In the genomic region with DNA sequence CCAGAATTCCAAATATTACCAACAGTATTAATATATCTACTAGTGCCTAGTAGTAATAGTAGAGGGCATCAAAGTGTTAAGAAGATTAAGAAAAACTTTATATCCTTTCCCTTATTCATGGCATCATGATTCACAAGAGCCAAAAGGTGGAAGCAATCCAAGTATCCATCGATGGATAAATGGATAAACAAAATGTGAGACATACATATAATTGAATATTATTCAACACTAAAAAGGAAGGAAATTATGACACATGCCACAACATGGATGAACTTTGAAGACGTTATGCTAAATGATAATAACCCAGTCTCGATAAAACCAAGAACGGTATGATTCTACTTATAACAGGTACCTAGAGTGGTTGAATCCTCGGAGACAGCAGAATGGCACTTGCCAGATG, we compare ENCODE assay signal across 1 cellular context.
TF ChIP-seq lines count a peak whose summit lies in the region.

No MANE protein-coding gene starts in this region.

TF ChIP-seq in endothelial cell of umbilical vein, 7 proteins besides CTCF, POLR2A, EP300 and RAD21 (continued from another document):
- TF ChIP-seq POLR2AphosphoS5 (IDR thresholded peaks at IDR 0.05; ENCODE audit: insufficient read depth, low read depth, low read length) (no peak), FOS (IDR thresholded peaks at IDR 0.05; ENCODE audit: borderline replicate concordance, insufficient read depth, low read length) (peak; percentile 54)
